In genomic region chr15:70761931-70762468, GRCh38 we compare ENCODE assay signal across 9 cellular contexts. TPM values are rescaled to one million over a fixed set of nuclear protein-coding genes. Genes with fewer than 3 reads are reported as not detected.
DNase-seq lines count a peak whose midpoint lies in the region; ATAC-seq and TF ChIP-seq lines count a peak whose summit lies in the region.
"Had no signal": no experiment of that assay in that cellular context is flagged by ENCODE, and none has a peak within 500 bp of the region (broad histone marks: within the 10 kb centered on the region; RNA-seq: fewer than 3 reads in every experiment).

No MANE protein-coding gene starts in this region.

- peak overlapping the region; percentile 80 for H3K4me3 Mint-ChIP-seq in mesothelial cell of epicardium

- WGBS in heart right ventricle, 2 donors = 13 to 22% methylated on average over 7 of the region's 7 CpGs

- H3K36me3 ChIP-seq in heart right ventricle = peaks cover 0 to 8% (median 0%) of the 10 kb centered on the region in 9 donors
- H3K36me3 ChIP-seq in vagina = no peaks in the 10 kb centered on the region

- H3K4me3 ChIP-seq in heart right ventricle = peak overlapping the region; percentile 45 to 99 (median 86)
- peak overlapping the region; percentile 91 to 94 for H3K4me3 ChIP-seq in cardiac fibroblast (replicated peaks in 1 of 2; ENCODE audit: low read depth in 2 of 2, low read length in 2 of 2)
- peak overlapping the region; percentile 89 to 96 for H3K4me3 ChIP-seq in vagina

- H3K9me3 Mint-ChIP-seq in mesothelial cell of epicardium = no peaks in the 10 kb centered on the region

- H3K27ac Mint-ChIP-seq in mesothelial cell of epicardium = peak overlapping the region; percentile 93

- H3K4me1 ChIP-seq in heart right ventricle (peaks cover 6 to 80% (median 71%) of the 10 kb centered on the region in 9 donors), vagina (peaks cover 10% of the 10 kb centered on the region)

- peaks cover 39% of the 10 kb centered on the region for H3K4me1 Mint-ChIP-seq in mesothelial cell of epicardium

- TF ChIP-seq CTCF in heart right ventricle (IDR thresholded peaks at IDR 0.05) (no peak), cardiac fibroblast (IDR thresholded peaks at IDR 0.05; ENCODE audit: low read depth, low read length) (no peak), mesothelial cell of epicardium (IDR thresholded peaks at IDR 0.05; ENCODE audit: unreplicated experiment) (no peak), vagina (IDR thresholded peaks at IDR 0.05) (no peak)

- no peaks in the 10 kb centered on the region for H3K27me3 Mint-ChIP-seq in mesothelial cell of epicardium (ENCODE audit: low read depth)

- DNase-seq in heart right ventricle = no peak
- DNase-seq in left cardiac atrium = no peak
- DNase-seq in cardiac fibroblast (ENCODE audit: low read depth in 2 of 2) = peak; percentile 19 to 32
- no peak for DNase-seq in mesothelial cell of epicardium (ENCODE audit: low spot score in 2 of 2, unreplicated experiment in 2 of 2)
- DNase-seq in vagina (ENCODE audit: extremely low spot score in 2 of 2) = no peak
- no peak for DNase-seq in dedifferentiated amniotic fluid mesenchymal stem cell (ENCODE audit: extremely low spot score)
- no peak for DNase-seq in NCI-H226
- DNase-seq: activated effector memory CD4-positive, alpha-beta T cell treated with Interleukin-2 at 50 U/mL for 16 hours had no signal

- ATAC-seq in heart right ventricle = no peak
- ATAC-seq in left cardiac atrium = no peak
- no peak for ATAC-seq in GM21786 (IDR thresholded peaks at IDR 0.05; ENCODE audit: unreplicated experiment)

- H3K9me3 ChIP-seq in heart right ventricle (no peaks in the 10 kb centered on the region), vagina (no peaks in the 10 kb centered on the region)

- intact Hi-C loops in heart right ventricle (cut with DNase I) = loop anchor here in 4 of 10 donors (2.0 to 10.0 kb wide), 5 partner anchors 39 to 80 kb away; no protein-coding TSS in a partner anchor
- intact Hi-C loops in left cardiac atrium (cut with DNase I) = loop anchor here in 1 of 2 donors (10.0 kb wide), 1 partner anchor 67 kb away; no protein-coding TSS in a partner anchor
- intact Hi-C loops in vagina (cut with DNase I) = no loop called here

- H3K36me3 Mint-ChIP-seq in mesothelial cell of epicardium = no peaks in the 10 kb centered on the region

- peak overlapping the region; percentile 91 to 100 (median 94) for H3K27ac ChIP-seq in heart right ventricle
- H3K27ac ChIP-seq in vagina = peak overlapping the region; percentile 94

- H3K27me3 ChIP-seq in heart right ventricle (peaks cover 0 to 42% (median 0%) of the 10 kb centered on the region in 7 donors), vagina (no peaks in the 10 kb centered on the region)

- TF ChIP-seq POLR2A in vagina (IDR thresholded peaks at IDR 0.05) = no peak

RNA-seq across cellular contexts. Expression of gene UACA, which starts 1.4 kb away (rescaled TPM):
- total RNA-seq in heart right ventricle (10 to 100 TPM; 38.4 to 60.3 (median 47.1) TPM), left cardiac atrium (10 to 100 TPM; 28.2 to 37.6 TPM), mesothelial cell of epicardium (64.6 to 70.3 TPM (median 68.5 TPM) in 3 replicates), vagina (40.3 TPM)
- 10 to 100 TPM; 14.2 to 75.4 TPM for polyA plus RNA-seq in heart right ventricle

Comparison
In these comparisons a context has a peak if more than half of its experiments do, and no peak if none do; other contexts are left out.
1. DNase-seq: peak in cardiac fibroblast (2 of 2); none in heart right ventricle (0 of 2), left cardiac atrium (single experiment), mesothelial cell of epicardium (0 of 2), vagina (0 of 2), dedifferentiated amniotic fluid mesenchymal stem cell (single experiment) and NCI-H226 (single experiment).
2. Peak in every context shown above with its lines, with median percentiles within 50 percentile points of each other: H3K4me3 ChIP-seq.